Comparison of ENCODE assay signal across 19 cellular contexts in genomic region chr5:53038196-53038847, GRCh38. TPM values are rescaled to one million over a fixed set of nuclear protein-coding genes. Genes with fewer than 3 reads are reported as not detected.
DNase-seq lines count a peak whose midpoint lies in the region; ATAC-seq, FAIRE-seq and TF ChIP-seq lines count a peak whose summit lies in the region.
"Had no signal": no experiment of that assay in that cellular context is flagged by ENCODE, and none has a peak within 500 bp of the region (broad histone marks: within the 10 kb centered on the region; RNA-seq: fewer than 3 reads in every experiment).

No MANE protein-coding gene starts in this region.

- H3K36me3 ChIP-seq in PC-9 (ENCODE audit: low read depth) (peaks cover 11% of the 10 kb centered on the region), endothelial cell of umbilical vein (ENCODE audit: control insufficient read depth in 2 of 2, extremely low read depth in 1 of 2, insufficient read depth in 2 of 2, low read length in 2 of 2) (peaks cover 0 to 5% of the 10 kb centered on the region in 2 experiments)
- H3K36me3 ChIP-seq: uterus had no signal

- peaks cover 2% of the 10 kb centered on the region for H3K27me3 Mint-ChIP-seq in activated CD8-positive, alpha-beta memory T cell treated with anti-CD3 and anti-CD28 coated beads, Interleukin-2, amount 10 ng/mL, durations not matched to agents 7 days and 5 days
- H3K27me3 Mint-ChIP-seq in glutamatergic neuron (ENCODE audit: unreplicated experiment) = no peaks in the 10 kb centered on the region
- H3K27me3 Mint-ChIP-seq: CD4-positive, alpha-beta memory T cell had no signal

- H2AFZ ChIP-seq in PC-9 = no peak overlapping the region
- H2AFZ ChIP-seq in endothelial cell of umbilical vein (ENCODE audit: low read depth, low read length) = no peak overlapping the region

- intact Hi-C loops in PC-9 (cut with micrococcal nuclease; ENCODE audit: unreplicated experiment) = loop anchor here (1.0 kb wide), 1 partner anchor 19 kb away; no protein-coding TSS in a partner anchor
- intact Hi-C loops in endothelial cell of umbilical vein (cut with micrococcal nuclease) = no loop called here

- H3K4me3 ChIP-seq in PC-9 (no peak overlapping the region; the same call in 1 of the 2 replicates), endothelial cell of umbilical vein (replicated peaks in 1 of 3; ENCODE audit: insufficient read depth in 1 of 3, low read depth in 1 of 3, low read length in 3 of 3) (no peak overlapping the region)
- H3K4me3 ChIP-seq: SJSA1, uterus had no signal

- H4K20me1 ChIP-seq in PC-9 (ENCODE audit: insufficient read depth) (no peaks in the 10 kb centered on the region), endothelial cell of umbilical vein (replicated peaks; ENCODE audit: control insufficient read depth, extremely low read depth, insufficient read depth, low read length) (no peaks in the 10 kb centered on the region)

- H3K9me3 Mint-ChIP-seq in activated CD8-positive, alpha-beta memory T cell treated with anti-CD3 and anti-CD28 coated beads, Interleukin-2, amount 10 ng/mL, durations not matched to agents 7 days and 5 days (ENCODE audit: low read depth) = peaks cover under 1% of the 10 kb centered on the region
- H3K9me3 Mint-ChIP-seq in glutamatergic neuron (ENCODE audit: unreplicated experiment) = no peaks in the 10 kb centered on the region
- H3K9me3 Mint-ChIP-seq: CD4-positive, alpha-beta memory T cell; natural killer cell; stimulated activated naive CD8-positive, alpha-beta T cell treated with anti-CD3 and anti-CD28 coated beads, Interleukin-15, amount 100 ng/mL, for 72 hours had no signal

- no peak overlapping the region for H3K9ac ChIP-seq in endothelial cell of umbilical vein (replicated peaks; ENCODE audit: extremely low read depth, insufficient read depth, low read length)

- no peak for DNase-seq in activated CD8-positive, alpha-beta memory T cell treated with anti-CD3 and anti-CD28 coated beads, Interleukin-2, amount 10 ng/mL, durations not matched to agents 7 days and 5 days
- no peak for DNase-seq in activated CD8-positive, alpha-beta memory T cell treated with anti-CD3 and anti-CD28 coated beads for 24 hours
- DNase-seq in PC-9 (no peak), endothelial cell of umbilical vein (ENCODE audit: low read depth, low spot score) (peak; percentile 10), substantia nigra (lab: John Stamatoyannopoulos, UW) (no peak), glutamatergic neuron (no peak), NK-92 (lab: John Stamatoyannopoulos, UW; ENCODE audit: unreplicated experiment) (no peak)
- DNase-seq in central memory CD4-positive, alpha-beta T cell = no peak
- DNase-seq: activated CD4-positive, alpha-beta T cell treated with anti-CD3 and anti-CD28 coated beads for 36 hours; caudate nucleus; CD4-positive, alpha-beta memory T cell; effector CD8-positive, alpha-beta T cell; foreskin melanocyte; KBM-7; natural killer cell; stimulated activated naive CD8-positive, alpha-beta T cell treated with anti-CD3 and anti-CD28 coated beads, Interleukin-15, amount 100 ng/mL, for 72 hours; uterus had no signal

- H3K36me3 Mint-ChIP-seq in activated CD8-positive, alpha-beta memory T cell treated with anti-CD3 and anti-CD28 coated beads, Interleukin-2, amount 10 ng/mL, durations not matched to agents 7 days and 5 days = peaks cover 41% of the 10 kb centered on the region
- no peaks in the 10 kb centered on the region for H3K36me3 Mint-ChIP-seq in glutamatergic neuron (ENCODE audit: unreplicated experiment)
- H3K36me3 Mint-ChIP-seq: CD4-positive, alpha-beta memory T cell; natural killer cell had no signal

- POLR2A ChIA-PET in PC-9 (lab: Charles Lee; ENCODE audit: unreplicated experiment) (interaction anchor here (0.6 kb wide), 1 partner anchor 68 kb away, joined by 3 read pairs; no protein-coding TSS in a partner anchor), endothelial cell of umbilical vein (lab: Charles Lee) (interaction anchor here (0.6 kb wide), 1 partner anchor 1636 kb away, joined by 3 read pairs; no protein-coding TSS in a partner anchor)

- H3K4me3 Mint-ChIP-seq in activated CD8-positive, alpha-beta memory T cell treated with anti-CD3 and anti-CD28 coated beads, Interleukin-2, amount 10 ng/mL, durations not matched to agents 7 days and 5 days = peak overlapping the region; percentile 4
- no peak overlapping the region for H3K4me3 Mint-ChIP-seq in glutamatergic neuron (ENCODE audit: unreplicated experiment)
- H3K4me3 Mint-ChIP-seq: activated CD4-positive, alpha-beta T cell treated with anti-CD3 and anti-CD28 coated beads for 36 hours; activated naive CD8-positive, alpha-beta T cell; CD4-positive, alpha-beta memory T cell; natural killer cell had no signal

- ATAC-seq in activated CD8-positive, alpha-beta memory T cell treated with anti-CD3 and anti-CD28 coated beads, Interleukin-2, amount 10 ng/mL, durations not matched to agents 7 days and 5 days = no peak
- ATAC-seq: activated CD4-positive, alpha-beta T cell treated with anti-CD3 and anti-CD28 coated beads for 36 hours; natural killer cell had no signal

- peaks cover 56% of the 10 kb centered on the region for H3K4me1 ChIP-seq in PC-9 (replicated peaks; ENCODE audit: insufficient read depth)
- peaks cover 34% of the 10 kb centered on the region for H3K4me1 ChIP-seq in endothelial cell of umbilical vein (ENCODE audit: control insufficient read depth, extremely low read depth, insufficient read depth, low read length)

- H3K9me2 ChIP-seq in PC-9 (ENCODE audit: insufficient read depth) = no peaks in the 10 kb centered on the region

- peaks cover 82% of the 10 kb centered on the region for H3K4me1 Mint-ChIP-seq in activated CD8-positive, alpha-beta memory T cell treated with anti-CD3 and anti-CD28 coated beads, Interleukin-2, amount 10 ng/mL, durations not matched to agents 7 days and 5 days
- no peaks in the 10 kb centered on the region for H3K4me1 Mint-ChIP-seq in glutamatergic neuron (ENCODE audit: low read depth, unreplicated experiment)

- no peaks in the 10 kb centered on the region for H3K27me3 ChIP-seq in PC-9 (ENCODE audit: insufficient read depth, low read depth)
- H3K27me3 ChIP-seq in endothelial cell of umbilical vein (ENCODE audit: control insufficient read depth in 2 of 2, insufficient read depth in 2 of 2, low read length in 2 of 2) = no peaks in the 10 kb centered on the region
- H3K27me3 ChIP-seq: SJSA1, uterus had no signal

- H3K79me2 ChIP-seq in PC-9 (ENCODE audit: low read depth) (peaks cover 70% of the 10 kb centered on the region), endothelial cell of umbilical vein (ENCODE audit: control insufficient read depth, insufficient read depth, low read length) (peaks cover 76% of the 10 kb centered on the region)

- CTCF ChIA-PET in activated CD8-positive, alpha-beta memory T cell treated with anti-CD3 and anti-CD28 coated beads, Interleukin-2, amount 10 ng/mL, durations not matched to agents 7 days and 5 days (lab: Charles Lee) = interaction anchor here (0.8 to 1.5 kb wide), 7 partner anchors 9 to 51 kb away, joined by 3 to 4 read pairs (median 3); no protein-coding TSS in a partner anchor
- CTCF ChIA-PET in PC-9 (lab: Charles Lee) = no interaction called here
- CTCF ChIA-PET in endothelial cell of umbilical vein (lab: Charles Lee) = interaction anchor here (0.8 to 1.2 kb wide), 2 partner anchors 11 to 90 kb away, joined by 4 to 7 read pairs; no protein-coding TSS in a partner anchor

- dilution Hi-C loops in endothelial cell of umbilical vein (cut with MboI; ENCODE audit: extremely low pct_ligation_motif_present, low sequenced_read_pairs) = no loop called here

- H3K4me2 ChIP-seq in PC-9 = peak overlapping the region; percentile 60
- H3K4me2 ChIP-seq in endothelial cell of umbilical vein (ENCODE audit: insufficient read depth, low read length) = peak overlapping the region; percentile 61

- peak overlapping the region; percentile 75 for H3K27ac Mint-ChIP-seq in activated CD8-positive, alpha-beta memory T cell treated with anti-CD3 and anti-CD28 coated beads, Interleukin-2, amount 10 ng/mL, durations not matched to agents 7 days and 5 days
- H3K27ac Mint-ChIP-seq in glutamatergic neuron (ENCODE audit: unreplicated experiment) = no peak overlapping the region
- H3K27ac Mint-ChIP-seq: activated CD4-positive, alpha-beta T cell treated with anti-CD3 and anti-CD28 coated beads for 36 hours; activated naive CD8-positive, alpha-beta T cell; natural killer cell had no signal

- H3K9me1 ChIP-seq in endothelial cell of umbilical vein (replicated peaks; ENCODE audit: control insufficient read depth, extremely low read depth, insufficient read depth, low read length) = no peaks in the 10 kb centered on the region

- BruUV-seq in PC-9 (replicated peaks; lab: Mats Ljungman, UMichigan) = no TSS peak
- BruUV-seq in endothelial cell of umbilical vein (replicated peaks; lab: Mats Ljungman, UMichigan) = no TSS peak

- FAIRE-seq in endothelial cell of umbilical vein (lab: Jason Lieb, UNC) = no peak

- peaks cover 33% of the 10 kb centered on the region for H3F3A ChIP-seq in PC-9 (ENCODE audit: insufficient read depth, low read depth)

- no peak for TF ChIP-seq POLR2A in endothelial cell of umbilical vein (IDR thresholded peaks at IDR 0.05; ENCODE audit: low read depth, low read length)

- TF ChIP-seq CTCF in PC-9 (conservative IDR thresholded peaks at IDR 0.05) = no peak
- no peak for TF ChIP-seq CTCF in endothelial cell of umbilical vein (IDR thresholded peaks at IDR 0.05; ENCODE audit: extremely low read depth in 1 of 2, insufficient read depth in 1 of 2, low read depth in 1 of 2, low read length in 2 of 2)
- no peak for TF ChIP-seq CTCF in glutamatergic neuron (IDR thresholded peaks at IDR 0.05; ENCODE audit: partially characterized antibody, unreplicated experiment)

- H3K27ac ChIP-seq in PC-9 = peak overlapping the region; percentile 94
- H3K27ac ChIP-seq in endothelial cell of umbilical vein (ENCODE audit: insufficient read depth, low read depth, low read length) = peak overlapping the region; percentile 54
- H3K27ac ChIP-seq in substantia nigra (ENCODE audit: low read depth, low read length, poor library complexity, severe bottlenecking) = peak overlapping the region; percentile 39
- H3K27ac ChIP-seq: uterus had no signal

- H3K9me3 ChIP-seq in PC-9 (ENCODE audit: insufficient read depth, low read depth) (0 out of 2 replicates have a peak, but pooled peaks cover 4% of the 10 kb centered on the region), endothelial cell of umbilical vein (replicated peaks; ENCODE audit: control insufficient read depth, insufficient read depth, low read length) (no peaks in the 10 kb centered on the region)
- H3K9me3 ChIP-seq: SJSA1, uterus had no signal

RNA-seq across cellular contexts. Expression of gene ITGA2, which starts 49.2 kb away (rescaled TPM):
- total RNA-seq in activated CD8-positive, alpha-beta memory T cell treated with anti-CD3 and anti-CD28 coated beads, Interleukin-2, amount 10 ng/mL, durations not matched to agents 7 days and 5 days = 10 to 100 TPM; 17.6 to 37.0 TPM
- 24.7 and 35.8 TPM in 2 replicates for total RNA-seq in PC-9 (2021)
- 53.2 and 62.3 TPM in 2 replicates for total RNA-seq in endothelial cell of umbilical vein
- polyA plus RNA-seq in endothelial cell of umbilical vein = 8.9 and 11.2 TPM in 2 replicates
- 12.5 and 13.0 TPM in 2 replicates for polyA plus RNA-seq in endothelial cell of umbilical vein (2011; cell fraction: cytosol; rRNA removed)
- 19.5 and 23.9 TPM in 2 replicates for polyA plus RNA-seq in endothelial cell of umbilical vein (2011; cell fraction: nucleus; rRNA removed)
- 36.8 and 58.4 TPM in 2 replicates for polyA plus RNA-seq in endothelial cell of umbilical vein (2012)
- 48.2 and 48.9 TPM in 2 replicates for polyA minus RNA-seq in endothelial cell of umbilical vein
- polyA minus RNA-seq in endothelial cell of umbilical vein (2011; cell fraction: cytosol; rRNA and poly(A)+ RNA removed) = 8.8 TPM
- polyA minus RNA-seq in endothelial cell of umbilical vein (2011; cell fraction: nucleus; rRNA and poly(A)+ RNA removed) = 32.6 and 52.9 TPM in 2 replicates
- not detected for total RNA-seq in glutamatergic neuron (ENCODE audit: unreplicated experiment)

Comparison
In these comparisons a context has a peak if more than half of its experiments do, and no peak if none do; other contexts are left out.
1. H3K27ac ChIP-seq: peak in every context shown above with its lines; median percentile 94 in PC-9; 54 in endothelial cell of umbilical vein; 39 in substantia nigra.
2. RNA of gene ITGA2, which starts 49.2 kb away (total RNA-seq): 53.2 to 62.3 TPM in endothelial cell of umbilical vein, 17.6 to 37.0 TPM in activated CD8-positive, alpha-beta memory T cell treated with anti-CD3 and anti-CD28 coated beads, Interleukin-2, amount 10 ng/mL, durations not matched to agents 7 days and 5 days and 24.7 to 35.8 TPM in PC-9; not detected in glutamatergic neuron (single experiment); every median in the first group is over 10 times any median in the second.